ENCODE assay signal across 12 cellular contexts in the genomic region with DNA sequence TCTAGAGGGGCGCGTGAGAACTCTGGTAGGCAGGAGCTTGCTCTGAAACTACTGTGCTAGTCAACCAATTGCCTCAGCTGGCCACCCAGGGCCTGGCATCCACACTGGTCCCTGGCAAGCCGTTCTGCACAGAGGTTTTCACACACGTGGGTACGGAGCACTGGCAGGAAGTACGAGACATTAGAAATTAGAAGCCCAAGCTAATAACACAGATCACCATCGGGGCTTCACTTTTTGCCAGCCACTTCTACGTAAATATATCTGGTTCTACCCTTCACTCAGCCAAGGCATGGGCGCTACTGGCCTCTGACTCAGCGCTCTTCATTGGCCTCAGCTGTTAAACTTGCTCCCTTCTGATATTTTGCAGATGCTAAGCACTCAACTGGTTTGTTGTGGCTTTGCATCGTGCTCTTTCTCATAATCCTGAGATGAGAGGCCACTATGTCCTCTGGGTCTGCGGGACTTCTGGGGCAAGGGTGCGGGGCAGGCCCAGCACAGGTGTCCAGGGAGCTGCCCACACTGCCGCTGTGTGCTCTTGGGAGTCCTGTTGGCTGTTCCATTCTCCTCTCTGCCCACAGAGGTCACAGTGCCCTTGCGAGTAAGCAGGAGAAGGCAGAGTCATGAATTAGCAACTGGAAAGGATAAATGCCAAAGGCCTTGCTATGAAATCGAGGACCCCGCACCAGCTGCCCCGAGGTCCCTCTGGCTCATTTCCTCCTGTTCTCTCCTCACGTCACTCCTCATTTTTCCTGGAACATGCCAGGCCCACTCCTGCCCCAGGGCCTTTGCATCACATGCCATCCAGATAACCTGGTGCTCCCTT. TPM values are rescaled to one million over a fixed set of nuclear protein-coding genes. Genes with fewer than 3 reads are reported as not detected.
DNase-seq lines count a peak whose midpoint lies in the region; ATAC-seq, FAIRE-seq and TF ChIP-seq lines count a peak whose summit lies in the region.
"Had no signal": no experiment of that assay in that cellular context is flagged by ENCODE, and none has a peak within 500 bp of the region (broad histone marks: within the 10 kb centered on the region; RNA-seq: fewer than 3 reads in every experiment).

No MANE protein-coding gene starts in this region.

- H3K27ac ChIP-seq in K562 (ENCODE audit: extremely low read depth, low read depth, low read length) (peak overlapping the region; percentile 32; the same call in 2 of the 3 replicates), right lobe of liver (no peak overlapping the region), OCI-LY7 (ENCODE audit: low read depth, low read length, poor library complexity, severe bottlenecking) (no peak overlapping the region)

- H3K9me2 ChIP-seq in OCI-LY7 (ENCODE audit: insufficient read depth, low read length), result no peaks in the 10 kb centered on the region

- H3K4me3 ChIP-seq in K562 (no peak overlapping the region), right lobe of liver (no peak overlapping the region), OCI-LY7 (ENCODE audit: low read depth, low read length, poor library complexity, severe bottlenecking) (no peak overlapping the region)
- H3K4me3 ChIP-seq: BLaER1 treated with 17β-estradiol and CSF1 and Interleukin-3, amounts not matched to agents 10 nM and 100 nM had no signal

- H3K9me3 ChIP-seq in K562 (replicated peaks; ENCODE audit: control insufficient read depth, insufficient read depth, low read depth, low read length) (no peaks in the 10 kb centered on the region), right lobe of liver (no peaks in the 10 kb centered on the region), OCI-LY7 (ENCODE audit: low read length) (no peaks in the 10 kb centered on the region)
- H3K9me3 ChIP-seq: BLaER1 treated with 17β-estradiol and CSF1 and Interleukin-3, amounts not matched to agents 10 nM and 100 nM had no signal

- peaks cover 2% of the 10 kb centered on the region; the same call in 2 of the 3 replicates for H3K79me2 ChIP-seq in K562 (ENCODE audit: control insufficient read depth, insufficient read depth, low read length)
- H3K79me2 ChIP-seq in OCI-LY7 (ENCODE audit: insufficient read depth, low read depth, low read length), result no peaks in the 10 kb centered on the region

- in situ Hi-C loops in K562 (cut with MboI), result no loop called here

- POLR2A ChIA-PET in K562 (lab: Yijun Ruan, JAX), result interaction anchor here (0.6 to 4.0 kb wide), 6 partner anchors 15 to 74 kb away, joined by 3 to 23 read pairs (median 4); partner anchors contain the start of gene MAT2A
- POLR2A ChIA-PET in OCI-LY7 (lab: Charles Lee), result no interaction called here

- intact Hi-C loops in K562 (cut with micrococcal nuclease), result no loop called here
- intact Hi-C loops in right lobe of liver (cut with DNase I), result no loop called here
- intact Hi-C loops in OCI-LY7 (cut with micrococcal nuclease; ENCODE audit: unreplicated experiment), result loop anchor here (5.0 kb wide), 1 partner anchor 37 kb away; no protein-coding TSS in a partner anchor

- BruUV-seq in K562 (replicated peaks; lab: Mats Ljungman, UMichigan) (no TSS peak), OCI-LY7 (replicated peaks; lab: Mats Ljungman, UMichigan) (no TSS peak)

- TF ChIP-seq POLR2A in K562 (conservative IDR thresholded peaks at IDR 0.05) (no peak), right lobe of liver (IDR thresholded peaks at IDR 0.05) (no peak)

- H3K4me2 ChIP-seq in K562 (ENCODE audit: insufficient read depth, low read length) (no peak overlapping the region), OCI-LY7 (ENCODE audit: low read length) (no peak overlapping the region)

- CTCF ChIA-PET in K562 (lab: Yijun Ruan, JAX; ENCODE audit: low intra/inter-chr PET ratio), result no interaction called here
- CTCF ChIA-PET in OCI-LY7 (lab: Charles Lee; ENCODE audit: unreplicated experiment), result interaction anchor here (0.5 kb wide), 1 partner anchor 95 kb away, joined by 4 read pairs; no protein-coding TSS in a partner anchor

- TF ChIP-seq CTCF in K562 (IDR thresholded peaks at IDR 0.05 in 2 of 3, conservative IDR thresholded peaks at IDR 0.05 in 1 of 3; ENCODE audit: insufficient read depth in 2 of 3, low read depth in 1 of 3, low read length in 3 of 3), result no peak
- no peak for TF ChIP-seq CTCF in right lobe of liver (IDR thresholded peaks at IDR 0.05)
- no peak for TF ChIP-seq CTCF in OCI-LY7 (conservative IDR thresholded peaks at IDR 0.05; ENCODE audit: low read length)

- H3K27me3 ChIP-seq in K562 (ENCODE audit: control insufficient read depth in 2 of 2, insufficient read depth in 2 of 2, low read length in 2 of 2) (no peaks in the 10 kb centered on the region), right lobe of liver (no peaks in the 10 kb centered on the region)
- H3K27me3 ChIP-seq: BLaER1 treated with 17β-estradiol and CSF1 and Interleukin-3, amounts not matched to agents 10 nM and 100 nM had no signal

- no peak for TF ChIP-seq RAD21 in K562 (CRISPR knock-in tag; conservative IDR thresholded peaks at IDR 0.05 in 1 of 2, IDR thresholded peaks at IDR 0.05 in 1 of 2)

- no peak for ATAC-seq in K562
- peak in 3 of 4 donors; percentile 4 to 36 (median 8) for ATAC-seq in right lobe of liver
- no peak for ATAC-seq in HG03469 (IDR thresholded peaks at IDR 0.05; ENCODE audit: unreplicated experiment)
- no peak for ATAC-seq in activated CD4-positive, CD25-positive, alpha-beta regulatory T cell treated with anti-CD3 and anti-CD28 coated beads, Interleukin-2, amount 50 U/mL, for 24 hours

- no peak for TF ChIP-seq EP300 in K562 (IDR thresholded peaks at IDR 0.05; ENCODE audit: low read length)

- WGBS in K562 (ENCODE audit: insufficient coverage, low coverage, missing lambda C conversion rate), result 76% methylated on average over 19 of the region's 19 CpGs
- WGBS in right lobe of liver (ENCODE audit: insufficient coverage, low coverage, low lambda C conversion rate, missing lambda C conversion rate), result 87% methylated on average over 12 of the region's 19 CpGs

- H3K36me3 ChIP-seq in K562 (ENCODE audit: control insufficient read depth, insufficient read depth, low read length) (no peaks in the 10 kb centered on the region), right lobe of liver (no peaks in the 10 kb centered on the region), OCI-LY7 (ENCODE audit: insufficient read depth, low read length) (no peaks in the 10 kb centered on the region)
- H3K36me3 ChIP-seq: BLaER1 treated with 17β-estradiol and CSF1 and Interleukin-3, amounts not matched to agents 10 nM and 100 nM had no signal

- H3K9ac ChIP-seq in K562 (ENCODE audit: insufficient read depth in 1 of 2, low read depth in 2 of 2, low read length in 2 of 2), result peak overlapping the region in 1 of 2 experiments; percentile 59; a peak in 2 of 4 replicates
- H3K9ac ChIP-seq: BLaER1 treated with 17β-estradiol and CSF1 and Interleukin-3, amounts not matched to agents 10 nM and 100 nM had no signal

- H3K4me1 ChIP-seq in K562 (replicated peaks in 1 of 2; ENCODE audit: control insufficient read depth in 2 of 2, insufficient read depth in 2 of 2, low read length in 2 of 2), result peaks cover 41 to 42% of the 10 kb centered on the region in 2 experiments
- H3K4me1 ChIP-seq in right lobe of liver, result peaks cover 0 to 27% (median 9%) of the 10 kb centered on the region in 4 donors
- no peaks in the 10 kb centered on the region for H3K4me1 ChIP-seq in OCI-LY7 (ENCODE audit: insufficient read depth, low read length, poor library complexity, severe bottlenecking)

- DNase-seq in A172 (ENCODE audit: low spot score) (peak; percentile 44), HS-5 (ENCODE audit: low read depth) (peak; percentile 28), K562 (ENCODE audit: extremely low read depth in 1 of 4, low spot score in 3 of 4) (no peak), right lobe of liver (peak in 1 of 3 donors; percentile 60), NCI-H1930 (lab: John Stamatoyannopoulos, UW) (no peak), OCI-LY7 (ENCODE audit: low spot score) (no peak)
- DNase-seq: activated CD8-positive, alpha-beta memory T cell treated with anti-CD3 and anti-CD28 coated beads, Interleukin-2, amount 50 U/mL, for 48 hours; NCI-H2171 had no signal

- H2AFZ ChIP-seq in K562 (ENCODE audit: low read depth, low read length), result peak overlapping the region; percentile 29
- no peak overlapping the region for H2AFZ ChIP-seq in OCI-LY7 (ENCODE audit: low read length)

- H3K9me1 ChIP-seq in K562 (ENCODE audit: control insufficient read depth, insufficient read depth, low read length), result no peaks in the 10 kb centered on the region

- FAIRE-seq in K562 (lab: Jason Lieb, UNC), result no peak
- FAIRE-seq: urothelium cell line had no signal

- H4K20me1 ChIP-seq in K562 (replicated peaks; ENCODE audit: control insufficient read depth, insufficient read depth, low read length) (no peaks in the 10 kb centered on the region), OCI-LY7 (ENCODE audit: insufficient read depth, low read length) (no peaks in the 10 kb centered on the region)
- H4K20me1 ChIP-seq: BLaER1 treated with 17β-estradiol and CSF1 and Interleukin-3, amounts not matched to agents 10 nM and 100 nM had no signal

RNA-seq across cellular contexts. Expression of gene MAT2A, which starts 35.1 kb away (rescaled TPM):
- 94.6 and 95.2 TPM in 2 replicates for total RNA-seq in A172 (2014; rRNA removed; shearing (Covaris generic))
- 2,702 and 3,157 TPM in 2 replicates for total RNA-seq in K562 (2011; cell fraction: chromatin; rRNA removed; ENCODE audit: low replicate concordance)
- total RNA-seq in K562 (2011; cell fraction: nucleolus; rRNA removed), result 1,250 and 1,264 TPM in 2 replicates
- 2,042 and 2,843 TPM in 2 replicates for total RNA-seq in K562 (2011; cell fraction: nucleoplasm; rRNA removed)
- 176 and 192 TPM in 2 replicates for total RNA-seq in K562 (2014; rRNA removed)
- total RNA-seq in K562 (2014; rRNA removed; fragmentation: Illumina TruSeq; extraction: Trizol), result 236 and 242 TPM in 2 replicates
- total RNA-seq in K562 (2015; rRNA removed; fragmentation: Illumina TruSeq; extraction: Trizol), result 215 and 240 TPM in 2 replicates
- total RNA-seq in K562 (2021), result 376 and 394 TPM in 2 replicates
- 606 and 1,027 TPM in 2 replicates for polyA plus RNA-seq in K562 (2011; rRNA removed)
- polyA plus RNA-seq in K562 (2011; cell fraction: cytosol; rRNA removed), result 192 and 285 TPM in 2 replicates
- polyA plus RNA-seq in K562 (2011; cell fraction: nucleus; rRNA removed), result 3,295 and 5,994 TPM in 2 replicates
- polyA plus RNA-seq in K562 (2012), result 368 and 393 TPM in 2 replicates
- 324 and 385 TPM in 2 replicates for polyA plus RNA-seq in K562 (2014; fragmentation: Illumina TruSeq; extraction: Trizol)
- polyA plus RNA-seq in K562 (2014; fragmentation: Nextera tagmentation; extraction: Ambion mirVana), result 100 to 1,000 TPM; 130 to 197 TPM
- 582 and 610 TPM in 2 replicates for polyA plus RNA-seq in K562 (2014; rRNA removed)
- polyA minus RNA-seq in K562 (2011; rRNA and poly(A)+ RNA removed), result 369 and 549 TPM in 2 replicates
- polyA minus RNA-seq in K562 (2011; cell fraction: cytosol; rRNA and poly(A)+ RNA removed), result 138 and 165 TPM in 2 replicates
- polyA minus RNA-seq in K562 (2011; cell fraction: nucleus; rRNA and poly(A)+ RNA removed), result 1,130 and 1,570 TPM in 2 replicates
- total RNA-seq in right lobe of liver, result 100 to 1,000 TPM in 3 of 6 experiments, 10 to 100 TPM in 3; 57.8 to 118 (median 102) TPM
- total RNA-seq in OCI-LY7 (2014; rRNA removed; shearing (Covaris generic)), result 336 and 350 TPM in 2 replicates
- total RNA-seq in OCI-LY7 (2022), result 462 and 466 TPM in 2 replicates

RNA-seq across cellular contexts. Expression of gene GGCX, which starts 57.5 kb away (rescaled TPM):
- 28.1 and 31.5 TPM in 2 replicates for total RNA-seq in A172 (2014; rRNA removed; shearing (Covaris generic))
- 126 and 226 TPM in 2 replicates for total RNA-seq in K562 (2011; cell fraction: chromatin; rRNA removed; ENCODE audit: low replicate concordance)
- 103 and 119 TPM in 2 replicates for total RNA-seq in K562 (2011; cell fraction: nucleolus; rRNA removed)
- total RNA-seq in K562 (2011; cell fraction: nucleoplasm; rRNA removed), result 111 and 121 TPM in 2 replicates
- total RNA-seq in K562 (2014; rRNA removed), result 14.4 and 18.5 TPM in 2 replicates
- total RNA-seq in K562 (2014; rRNA removed; fragmentation: Illumina TruSeq; extraction: Trizol), result 23.9 and 24.2 TPM in 2 replicates
- total RNA-seq in K562 (2015; rRNA removed; fragmentation: Illumina TruSeq; extraction: Trizol), result 19.7 and 21.2 TPM in 2 replicates
- total RNA-seq in K562 (2021), result 28.1 and 28.4 TPM in 2 replicates
- polyA plus RNA-seq in K562 (2011; rRNA removed), result 12.5 and 29.2 TPM in 2 replicates
- 19.3 and 37.3 TPM in 2 replicates for polyA plus RNA-seq in K562 (2011; cell fraction: cytosol; rRNA removed)
- 22.9 and 43.4 TPM in 2 replicates for polyA plus RNA-seq in K562 (2011; cell fraction: nucleus; rRNA removed)
- polyA plus RNA-seq in K562 (2012), result 24.5 and 30.1 TPM in 2 replicates
- 22.7 and 23.4 TPM in 2 replicates for polyA plus RNA-seq in K562 (2014; fragmentation: Illumina TruSeq; extraction: Trizol)
- 10 to 100 TPM; 46.7 to 47.1 TPM for polyA plus RNA-seq in K562 (2014; fragmentation: Nextera tagmentation; extraction: Ambion mirVana)
- 29.6 and 31.0 TPM in 2 replicates for polyA plus RNA-seq in K562 (2014; rRNA removed)
- 21.2 and 39.3 TPM in 2 replicates for polyA minus RNA-seq in K562 (2011; rRNA and poly(A)+ RNA removed)
- polyA minus RNA-seq in K562 (2011; cell fraction: cytosol; rRNA and poly(A)+ RNA removed), result 6.9 and 15.1 TPM in 2 replicates
- polyA minus RNA-seq in K562 (2011; cell fraction: nucleus; rRNA and poly(A)+ RNA removed), result 31.7 and 35.3 TPM in 2 replicates
- total RNA-seq in right lobe of liver, result 100 to 1,000 TPM in 4 of 6 experiments, 10 to 100 TPM in 2; 89.6 to 238 (median 183) TPM
- total RNA-seq in OCI-LY7 (2014; rRNA removed; shearing (Covaris generic)), result 16.5 and 33.3 TPM in 2 replicates
- 32.5 and 32.8 TPM in 2 replicates for total RNA-seq in OCI-LY7 (2022)

Comparison
In these comparisons a context has a peak if more than half of its experiments do, and no peak if none do; other contexts are left out.
1. DNase-seq: peak in A172 (single experiment) and HS-5 (single experiment); none in K562 (0 of 4), NCI-H1930 (0 of 2) and OCI-LY7 (single experiment).
2. ATAC-seq: peak in right lobe of liver (3 of 4); none in K562 (single experiment), HG03469 (single experiment) and activated CD4-positive, CD25-positive, alpha-beta regulatory T cell treated with anti-CD3 and anti-CD28 coated beads, Interleukin-2, amount 50 U/mL, for 24 hours (0 of 2).